In the genomic region with DNA sequence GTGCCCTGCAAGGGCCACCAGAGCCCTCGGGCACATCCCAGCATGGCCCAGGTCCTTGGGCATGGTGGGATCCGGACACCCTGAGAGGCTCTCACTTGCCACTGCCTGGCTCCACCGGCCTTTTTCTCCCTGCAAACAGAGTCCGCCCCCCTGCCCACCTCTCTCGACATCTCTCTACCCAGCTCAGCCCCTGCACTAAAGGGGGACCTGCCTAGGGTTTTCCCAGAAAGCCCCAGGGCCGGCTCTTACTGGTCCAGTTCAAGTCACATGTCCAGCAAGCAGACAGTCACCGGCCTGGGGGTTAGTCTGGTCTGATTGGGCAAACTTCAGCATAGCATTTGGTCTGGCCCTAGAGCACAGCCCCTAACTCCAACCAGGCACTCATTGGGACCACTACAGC, we compare ENCODE assay signal across 24 cellular contexts.
"Had no signal": no experiment of that assay in that cellular context is flagged by ENCODE, and none has a peak within 500 bp of the region (broad histone marks: within the 10 kb centered on the region; RNA-seq: fewer than 3 reads in every experiment).

No MANE protein-coding gene starts in this region.

- DNase-seq: IMR-90, Karpas-422, KG1, MG63, NCI-H1092, NCI-H1105 treated with DMSO at 0.1 percent for 48 hours, NCI-H1417 treated with DMSO at 0.1 percent for 48 hours, NCI-H146, NCI-H1694 treated with DMSO at 0.1 percent for 48 hours, NCI-H1930, NCI-H2081, NCI-H2107, NCI-H2227 treated with DMSO at 0.1 percent for 48 hours, NCI-H446, NCI-H510A, NCI-H524 treated with DMSO at 0.1 percent for 48 hours, NCI-H69, NCI-H774, Right ventricle myocardium superior, SIG-M5 had no signal

- H3K9me3 ChIP-seq: MG63, SJSA1 had no signal

- H3K4me1 ChIP-seq: SJSA1 had no signal

- ATAC-seq: Panc1 had no signal

- H3K27ac ChIP-seq: HL-60, SJSA1, SK-N-MC had no signal

- H3K4me3 ChIP-seq: MG63, SJSA1, SK-N-MC had no signal

- H3K27me3 ChIP-seq: MG63, SJSA1 had no signal
